In genomic region chr14:57390037-57390805, GRCh38 we compare ENCODE assay signal across 8 cellular contexts. TPM values are rescaled to one million over a fixed set of nuclear protein-coding genes. Genes with fewer than 3 reads are reported as not detected.
DNase-seq lines count a peak whose midpoint lies in the region; ATAC-seq, FAIRE-seq and TF ChIP-seq lines count a peak whose summit lies in the region.

NAA30 (plus strand) TSS chr14:57390586; CDS start chr14:57390958, 372 bp downstream.

- H3K4me3 Mint-ChIP-seq in immature natural killer cell = peak within 1 kb of the TSS; percentile 89 to 97 (median 96)

- H3K36me3 ChIP-seq in bronchial epithelial cell (ENCODE audit: control insufficient read depth, insufficient read depth, low read length) = no peaks in the 10 kb centered on the region

- DNase-seq in AG08395 (ENCODE audit: low spot score) = peak; percentile 90
- peak; percentile 90 for DNase-seq in NCI-H2227 treated with DMSO at 0.1 percent for 48 hours (lab: John Stamatoyannopoulos, UW)
- peak; percentile 86 for DNase-seq in bronchial epithelial cell (ENCODE audit: low read depth)
- DNase-seq in immature natural killer cell = peak; percentile 93 to 94 (median 94)
- DNase-seq in smooth muscle cell of the brain vasculature (ENCODE audit: low read depth, low spot score) = peak; percentile 75

- peak within 1 kb of the TSS; percentile 79 to 98 (median 96) for H3K27ac Mint-ChIP-seq in immature natural killer cell

- no peaks in the 10 kb centered on the region for H3K27me3 ChIP-seq in bronchial epithelial cell (ENCODE audit: control insufficient read depth, insufficient read depth, low read length)

- H3K4me1 Mint-ChIP-seq in immature natural killer cell = peaks cover 52 to 57% of the 10 kb centered on the region in 2 donors

- peaks cover 5 to 20% (median 9%) of the 10 kb centered on the region in 3 donors for H3K27me3 Mint-ChIP-seq in immature natural killer cell (ENCODE audit: low read depth in 3 of 3)

- H3K9me3 Mint-ChIP-seq in immature natural killer cell = no peaks in the 10 kb centered on the region

- H3K36me3 Mint-ChIP-seq in immature natural killer cell = peaks cover 0 to 4% (median 0%) of the 10 kb centered on the region in 3 donors

- no peak for TF ChIP-seq CTCF in WI38 (IDR thresholded peaks at IDR 0.05; ENCODE audit: low read depth, low read length)
- TF ChIP-seq CTCF in bronchial epithelial cell (IDR thresholded peaks at IDR 0.05; ENCODE audit: insufficient read depth, low read length, severe bottlenecking) = no peak

- peak within 1 kb of the TSS; percentile 82 for H3K4me3 ChIP-seq in WI38 (ENCODE audit: low read depth, low read length)
- peak within 1 kb of the TSS; percentile 90 for H3K4me3 ChIP-seq in bronchial epithelial cell (ENCODE audit: low read depth, low read length)

- no peak for FAIRE-seq in bronchial epithelial cell (lab: Jason Lieb, UNC)

- ATAC-seq in GM18907 (IDR thresholded peaks at IDR 0.05; ENCODE audit: unreplicated experiment) = peak; percentile 88
- ATAC-seq in HG03139 (IDR thresholded peaks at IDR 0.05; ENCODE audit: unreplicated experiment) = peak; percentile 72

RNA-seq across cellular contexts. Expression of gene NAA30, which starts in this region (rescaled TPM):
- 19.5 and 20.0 TPM in 2 replicates for total RNA-seq in bronchial epithelial cell
- 10 to 100 TPM in 2 of 3 donors, 1 to 10 TPM in 1; 7.0 to 12.4 (median 11.1) TPM for polyA plus RNA-seq in immature natural killer cell

Comparison
In these comparisons a context has a peak if more than half of its experiments do, and no peak if none do; other contexts are left out.
1. Peak in every context shown above with its lines: DNase-seq, ATAC-seq and H3K4me3 ChIP-seq.